In genomic region chr3:112096176-112096575, GRCh38 we compare ENCODE assay signal across 33 cellular contexts. TPM values are rescaled to one million over a fixed set of nuclear protein-coding genes. Genes with fewer than 3 reads are reported as not detected.
DNase-seq lines count a peak whose midpoint lies in the region; ATAC-seq and TF ChIP-seq lines count a peak whose summit lies in the region.
"Had no signal": no experiment of that assay in that cellular context is flagged by ENCODE, and none has a peak within 500 bp of the region (broad histone marks: within the 10 kb centered on the region; RNA-seq: fewer than 3 reads in every experiment).

No MANE protein-coding gene starts in this region.

- peaks cover 33% of the 10 kb centered on the region for H3K4me1 ChIP-seq in mucosa of descending colon (ENCODE audit: low read depth)
- H3K4me1 ChIP-seq in left lung: peaks cover 0 to 14% of the 10 kb centered on the region in 2 donors
- H3K4me1 ChIP-seq: HAP-1, vagina had no signal

- H3K36me3 ChIP-seq in mucosa of descending colon (ENCODE audit: low read depth) (no peaks in the 10 kb centered on the region), left lung (no peaks in the 10 kb centered on the region)
- H3K36me3 ChIP-seq: HAP-1, MG63, right atrium auricular region, spleen, thoracic aorta, vagina had no signal

- peaks cover 0 to 15% of the 10 kb centered on the region in 2 donors for H3K27me3 ChIP-seq in left lung
- H3K27me3 ChIP-seq: MG63, right atrium auricular region, spleen, vagina had no signal

- no peaks in the 10 kb centered on the region for H3K9me3 ChIP-seq in mucosa of descending colon
- no peaks in the 10 kb centered on the region for H3K9me3 ChIP-seq in left lung
- H3K9me3 ChIP-seq: A549, HAP-1, MG63, right atrium auricular region, spleen, thoracic aorta, vagina had no signal

- H3K4me3 ChIP-seq in fibroblast of the aortic adventitia (ENCODE audit: low read depth, low read length) (no peak overlapping the region), mucosa of descending colon (no peak overlapping the region), left lung (no peak overlapping the region)
- H3K4me3 ChIP-seq: A549, HAP-1, K562, MG63, right atrium auricular region, spleen, thoracic aorta, vagina had no signal

- intact Hi-C loops in mucosa of descending colon (cut with DNase I, micrococcal nuclease) (no loop called here), left lung (cut with DNase I) (no loop called here)

- H3K27ac ChIP-seq in left lung: no peak overlapping the region
- H3K27ac ChIP-seq: right atrium auricular region, spleen, thoracic aorta, vagina had no signal

- ATAC-seq in mucosa of descending colon (peak; percentile 29), GM21737 (IDR thresholded peaks at IDR 0.05; ENCODE audit: unreplicated experiment) (no peak), left lung (no peak), HG03196 (IDR thresholded peaks at IDR 0.05; ENCODE audit: unreplicated experiment) (no peak), GM19467 (IDR thresholded peaks at IDR 0.05; ENCODE audit: unreplicated experiment) (no peak)
- ATAC-seq: activated CD4-positive, CD25-positive, alpha-beta regulatory T cell treated with anti-CD3 and anti-CD28 coated beads, Interleukin-2, amount 50 U/mL, for 24 hours; activated naive CD8-positive, alpha-beta T cell treated with anti-CD3 and anti-CD28 coated beads, Interleukin-2, amount 50 U/mL, for 24 hours; activated T-cell treated with anti-CD3 and anti-CD28 coated beads, Interleukin-2, amount 50 U/mL, for 72 hours; esophagus mucosa; K562; Right ventricle myocardium inferior; T-helper 17 cell had no signal

- peak; percentile 77 for DNase-seq in EL
- DNase-seq in M059J (ENCODE audit: low read depth): peak; percentile 42
- DNase-seq in fibroblast of the aortic adventitia (ENCODE audit: low read depth): peak; percentile 9
- DNase-seq in mucosa of descending colon: no peak
- no peak for DNase-seq in left lung
- DNase-seq: activated CD4-positive, alpha-beta T cell treated with anti-CD3 and anti-CD28 coated beads, Interleukin-2, amount 50 U/mL, for 48 hours; activated naive CD4-positive, alpha-beta T cell; activated naive CD8-positive, alpha-beta T cell treated with anti-CD3 and anti-CD28 coated beads, Interleukin-2, amount 50 U/mL, for 24 hours; activated T-cell treated with anti-CD3 and anti-CD28 coated beads, Interleukin-2, amount 50 U/mL, for 72 hours; CD4-positive, CD25-positive, alpha-beta regulatory T cell; central memory CD4-positive, alpha-beta T cell; foreskin melanocyte; MG63; NCI-H1105; NCI-H2029; NCI-H524 treated with DMSO at 0.1 percent for 48 hours; NK-92 treated with Interleukin-12 subunit alpha and Interleukin-12 subunit beta, amount 100 ng/mL, for 24 hours; spleen; stimulated activated CD4-positive, alpha-beta T cell treated with anti-CD3 and anti-CD28 coated beads, Interleukin-2, amount 100 ng/mL, for 24 hours; T-helper 17 cell had no signal

- TF ChIP-seq CTCF in fibroblast of the aortic adventitia (IDR thresholded peaks at IDR 0.05; ENCODE audit: insufficient read depth, low read length): no peak
- TF ChIP-seq CTCF in mucosa of descending colon (IDR thresholded peaks at IDR 0.05): no peak
- TF ChIP-seq CTCF in left lung (IDR thresholded peaks at IDR 0.05): no peak

RNA-seq across cellular contexts. Expression of gene C3orf52, which starts 10.0 kb away (rescaled TPM):
- total RNA-seq in M059J (2014; rRNA removed; shearing (Covaris generic)): 10.9 and 12.6 TPM in 2 replicates
- total RNA-seq in fibroblast of the aortic adventitia (ENCODE audit: low replicate concordance) (4.4 and 10.7 TPM in 2 replicates), mucosa of descending colon (10 to 100 TPM; 22.6 to 49.9 (median 36.3) TPM), left lung (10 to 100 TPM; 21.0 to 30.5 TPM)

RNA-seq across cellular contexts. Expression of gene GCSAM, which starts 36.9 kb away (rescaled TPM):
- not detected in 2 replicates for total RNA-seq in M059J (2014; rRNA removed; shearing (Covaris generic))
- total RNA-seq in fibroblast of the aortic adventitia (ENCODE audit: low replicate concordance): not detected in 2 replicates
- total RNA-seq in mucosa of descending colon: under 1 TPM in 2 of 3 donors, not detected in 1; 0.36 to 0.41 TPM
- total RNA-seq in left lung: under 1 TPM; 0.20 to 0.45 TPM
- total RNA-seq: HT1080, K562, Right ventricle myocardium inferior had no signal

Comparison
In these comparisons a context has a peak if more than half of its experiments do, and no peak if none do; other contexts are left out.
1. DNase-seq: peak in EL (single experiment), M059J (single experiment) and fibroblast of the aortic adventitia (single experiment); none in mucosa of descending colon (0 of 3) and left lung (0 of 2).